In the genomic region with DNA sequence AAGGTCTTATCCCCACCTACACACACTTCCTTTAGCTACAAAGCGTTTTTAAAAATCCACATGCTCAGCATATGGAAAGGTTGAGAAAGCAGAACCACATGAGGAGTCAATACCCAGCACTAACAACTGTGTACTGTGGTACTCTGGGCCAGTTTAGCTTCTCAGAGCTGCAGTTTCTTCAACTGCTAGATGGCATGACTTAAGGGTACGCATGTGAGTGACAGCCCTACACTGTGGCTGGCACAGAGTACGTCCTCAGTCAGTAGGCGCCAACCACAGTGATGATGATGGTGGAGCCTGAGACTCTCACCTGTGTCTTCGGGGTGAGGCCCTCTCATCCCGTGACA, we compare ENCODE assay signal across 8 cellular contexts. TPM values are rescaled to one million over a fixed set of nuclear protein-coding genes. Genes with fewer than 3 reads are reported as not detected.
A peak's percentile ranks its signal among the peaks of the same experiment; 100 is the strongest.
DNase-seq lines count a peak whose midpoint lies in the region; ATAC-seq and TF ChIP-seq lines count a peak whose summit lies in the region.

No MANE protein-coding gene starts in this region.

- DNase-seq in Right ventricle myocardium superior (peak; percentile 24), cardiac septum (ENCODE audit: low spot score) (no peak), body of pancreas (no peak), natural killer cell (peak; percentile 44), uterus (no peak), foreskin melanocyte (no peak)

- WGBS in body of pancreas, 2 donors = 64 to 74% methylated on average over 1 to 6 of the region's 6 CpGs

- H3K9me3 Mint-ChIP-seq in natural killer cell = no peaks in the 10 kb centered on the region

- H3K4me3 Mint-ChIP-seq in natural killer cell = peak overlapping the region; percentile 53

- TF ChIP-seq POLR2A in body of pancreas (IDR thresholded peaks at IDR 0.05) = no peak
- TF ChIP-seq POLR2A in uterus (IDR thresholded peaks at IDR 0.05) = no peak
- TF ChIP-seq POLR2A in GM18505 (IDR thresholded peaks at IDR 0.05; ENCODE audit: borderline replicate concordance, extremely low read depth, insufficient read depth, insufficient read length) = no peak

- peak overlapping the region; percentile 79 to 93 (median 88) for H3K27ac ChIP-seq in body of pancreas
- peak overlapping the region; percentile 70 for H3K27ac ChIP-seq in uterus

- intact Hi-C loops in Right ventricle myocardium superior (cut with DNase I) = no loop called here
- intact Hi-C loops in cardiac septum (cut with DNase I) = no loop called here
- intact Hi-C loops in body of pancreas (cut with DNase I) = no loop called here
- intact Hi-C loops in natural killer cell (cut with micrococcal nuclease) = loop anchor here (1.0 kb wide), 1 partner anchor 17 kb away; the partner anchor contains the start of gene CCDC12
- intact Hi-C loops in uterus (cut with DNase I; ENCODE audit: low total_unique reads) = no loop called here

- peaks cover 83 to 85% of the 10 kb centered on the region in 2 donors for H3K4me1 Mint-ChIP-seq in natural killer cell

- no peaks in the 10 kb centered on the region for H3K9me3 ChIP-seq in body of pancreas
- H3K9me3 ChIP-seq in uterus = no peaks in the 10 kb centered on the region

- H3K27me3 Mint-ChIP-seq in natural killer cell (ENCODE audit: low read depth in 2 of 2) = no peaks in the 10 kb centered on the region

- H3K4me3 ChIP-seq in body of pancreas (no peak overlapping the region), uterus (no peak overlapping the region)

- H3K36me3 Mint-ChIP-seq in natural killer cell = no peaks in the 10 kb centered on the region

- H3K36me3 ChIP-seq in body of pancreas (replicated peaks in 1 of 2; ENCODE audit: insufficient read depth in 1 of 2, low read depth in 2 of 2) (no peaks in the 10 kb centered on the region), uterus (no peaks in the 10 kb centered on the region)

- H3K27me3 ChIP-seq in body of pancreas (no peaks in the 10 kb centered on the region), uterus (no peaks in the 10 kb centered on the region)

- peaks cover 81% of the 10 kb centered on the region for H3K4me1 ChIP-seq in body of pancreas
- peaks cover 0 to 25% of the 10 kb centered on the region in 2 donors for H3K4me1 ChIP-seq in uterus

- TF ChIP-seq CTCF in body of pancreas (IDR thresholded peaks at IDR 0.05) = no peak
- TF ChIP-seq CTCF in natural killer cell (IDR thresholded peaks at IDR 0.05) = no peak
- TF ChIP-seq CTCF in uterus (IDR thresholded peaks at IDR 0.05) = no peak

- ATAC-seq in Right ventricle myocardium superior (ENCODE audit: poor library complexity) = peak; percentile 4
- no peak for ATAC-seq in body of pancreas
- peak; percentile 51 to 67 (median 64) for ATAC-seq in natural killer cell
- no peak for ATAC-seq in GM21447 (IDR thresholded peaks at IDR 0.05; ENCODE audit: unreplicated experiment)
- no peak for ATAC-seq in GM18505 (IDR thresholded peaks at IDR 0.05; ENCODE audit: unreplicated experiment)

- H3K27ac Mint-ChIP-seq in natural killer cell = peak overlapping the region; percentile 94 to 99

RNA-seq across cellular contexts. Expression of gene CCDC12, which starts 17.4 kb away (rescaled TPM):
- 29.2 TPM for total RNA-seq in Right ventricle myocardium superior
- total RNA-seq in cardiac septum = 35.6 TPM
- 10 to 100 TPM; 25.4 to 67.2 TPM for total RNA-seq in body of pancreas
- 100 to 1,000 TPM; 104 to 114 (median 111) TPM for total RNA-seq in natural killer cell
- total RNA-seq in uterus = 10 to 100 TPM in 3 of 4 donors, 1 to 10 TPM in 1; 4.1 to 92.0 (median 41.2) TPM

RNA-seq across cellular contexts. Expression of gene NBEAL2, which starts 20.3 kb away (rescaled TPM):
- total RNA-seq in Right ventricle myocardium superior (11.7 TPM), cardiac septum (14.2 TPM), body of pancreas (100 to 1,000 TPM in 1 of 2 donors, 10 to 100 TPM in 1; 98.8 to 151 TPM), natural killer cell (100 to 1,000 TPM; 453 to 536 (median 532) TPM), uterus (10 to 100 TPM; 13.1 to 41.1 (median 23.8) TPM)

Comparison
In these comparisons a context has a peak if more than half of its experiments do, and no peak if none do; other contexts are left out.
1. DNase-seq: peak in Right ventricle myocardium superior (single experiment) and natural killer cell (single experiment); none in cardiac septum (single experiment), body of pancreas (0 of 4), uterus (0 of 2) and foreskin melanocyte (single experiment).
2. ATAC-seq: peak in Right ventricle myocardium superior (single experiment) and natural killer cell (3 of 3); none in body of pancreas (single experiment), GM21447 (single experiment) and GM18505 (single experiment).